Comparison of ENCODE assay signal across 8 cellular contexts in genomic region chr12:120971299-120972180, GRCh38. TPM values are rescaled to one million over a fixed set of nuclear protein-coding genes. Genes with fewer than 3 reads are reported as not detected.
DNase-seq lines count a peak whose midpoint lies in the region; ATAC-seq and TF ChIP-seq lines count a peak whose summit lies in the region.

No MANE protein-coding gene starts in this region.

- no peaks in the 10 kb centered on the region for H3K27me3 Mint-ChIP-seq in activated naive CD4-positive, alpha-beta T cell treated with anti-CD3 and anti-CD28 coated beads for 36 hours (ENCODE audit: low read depth)

- no peak overlapping the region for H3K4me3 Mint-ChIP-seq in activated naive CD4-positive, alpha-beta T cell treated with anti-CD3 and anti-CD28 coated beads for 36 hours

- H3K27ac ChIP-seq in psoas muscle, result no peak overlapping the region

- peaks cover 4% of the 10 kb centered on the region for H3K4me1 Mint-ChIP-seq in activated naive CD4-positive, alpha-beta T cell treated with anti-CD3 and anti-CD28 coated beads for 36 hours (ENCODE audit: low read depth)

- H3K36me3 ChIP-seq in NT2/D1 (ENCODE audit: insufficient read depth, insufficient read length, low read length) (no peaks in the 10 kb centered on the region), psoas muscle (ENCODE audit: insufficient read depth in 1 of 2, low read depth in 1 of 2) (no peaks in the 10 kb centered on the region)

- H3K27ac Mint-ChIP-seq in activated naive CD4-positive, alpha-beta T cell treated with anti-CD3 and anti-CD28 coated beads for 36 hours, result no peak overlapping the region

- 40 to 43% (median 41%) methylated on average over 13 of the region's 13 CpGs for WGBS in psoas muscle, 3 donors

- TF ChIP-seq CTCF in psoas muscle (IDR thresholded peaks at IDR 0.05), result peak; percentile 76

- ATAC-seq in psoas muscle, result peak; percentile 66 to 91 (median 80)
- no peak for ATAC-seq in HG03378 (IDR thresholded peaks at IDR 0.05; ENCODE audit: unreplicated experiment)
- ATAC-seq in GM21717 (IDR thresholded peaks at IDR 0.05; ENCODE audit: unreplicated experiment), result no peak

- H3K36me3 Mint-ChIP-seq in activated naive CD4-positive, alpha-beta T cell treated with anti-CD3 and anti-CD28 coated beads for 36 hours (ENCODE audit: low read depth), result no peaks in the 10 kb centered on the region

- H3K9ac ChIP-seq in NT2/D1 (ENCODE audit: insufficient read length, low read depth), result no peak overlapping the region

- CTCF ChIA-PET in activated naive CD4-positive, alpha-beta T cell treated with anti-CD3 and anti-CD28 coated beads for 36 hours (lab: Charles Lee), result interaction anchor here (0.5 to 3.8 kb wide), 50 partner anchors 9 to 1130 kb away, joined by 3 to 48 read pairs (median 4); partner anchors contain the start of gene SPPL3

- H3K4me3 ChIP-seq in NT2/D1 (ENCODE audit: insufficient read length, low read depth), result no peak overlapping the region
- no peak overlapping the region for H3K4me3 ChIP-seq in psoas muscle

- H3K9me3 Mint-ChIP-seq in activated naive CD4-positive, alpha-beta T cell treated with anti-CD3 and anti-CD28 coated beads for 36 hours, result no peaks in the 10 kb centered on the region

- H3K9me3 ChIP-seq in NT2/D1 (ENCODE audit: insufficient read depth, low read length) (no peaks in the 10 kb centered on the region), psoas muscle (no peaks in the 10 kb centered on the region)

- intact Hi-C loops in activated naive CD4-positive, alpha-beta T cell treated with anti-CD3 and anti-CD28 coated beads for 36 hours (cut with micrococcal nuclease), result loop anchor here (1.0 to 5.0 kb wide), 9 partner anchors 27 to 388 kb away; partner anchors contain the start of genes ACADS and SPPL3
- intact Hi-C loops in head of caudate nucleus (cut with DNase I) (loop anchor here (5.0 kb wide), 1 partner anchor 324 kb away; no protein-coding TSS in a partner anchor), psoas muscle (cut with DNase I) (loop anchor here (2.0 to 5.0 kb wide), 7 partner anchors 114 to 384 kb away; partner anchors contain the start of genes ACADS (in 2 of the 2) and UNC119B (in 2 of the 2))

- peaks cover 6% of the 10 kb centered on the region for H3K4me1 ChIP-seq in NT2/D1 (ENCODE audit: insufficient read depth, insufficient read length)
- H3K4me1 ChIP-seq in psoas muscle, result no peaks in the 10 kb centered on the region

- DNase-seq in EL (peak; percentile 59), HS-5 (ENCODE audit: low read depth) (peak; percentile 33), NT2/D1 (ENCODE audit: low read depth, low spot score) (peak; percentile 43), head of caudate nucleus (peak in 23 of 42 donors; percentile 11 to 72 (median 43)), psoas muscle (no peak)
- peak; percentile 62 for DNase-seq in activated naive CD4-positive, alpha-beta T cell treated with anti-CD3 and anti-CD28 coated beads for 36 hours

- H3K27me3 ChIP-seq in NT2/D1 (ENCODE audit: insufficient read depth, insufficient read length) (no peaks in the 10 kb centered on the region), psoas muscle (ENCODE audit: insufficient read depth in 3 of 3, low read length in 2 of 3) (no peaks in the 10 kb centered on the region)

RNA-seq across cellular contexts. Expression of gene HNF1A, which starts 6.8 kb away (rescaled TPM):
- not detected for total RNA-seq in activated naive CD4-positive, alpha-beta T cell treated with anti-CD3 and anti-CD28 coated beads for 36 hours
- total RNA-seq in psoas muscle, result not detected
- polyA plus RNA-seq in psoas muscle, result under 1 TPM in 2 of 3 donors, not detected in 1; 0.07 to 0.18 TPM

RNA-seq across cellular contexts. Expression of gene C12orf43, which starts 44.7 kb away (rescaled TPM):
- total RNA-seq in activated naive CD4-positive, alpha-beta T cell treated with anti-CD3 and anti-CD28 coated beads for 36 hours, result 10 to 100 TPM; 14.1 to 15.0 TPM
- total RNA-seq in psoas muscle, result 1 to 10 TPM; 5.0 to 9.5 (median 6.4) TPM
- polyA plus RNA-seq in psoas muscle, result 10 to 100 TPM in 2 of 3 donors, 1 to 10 TPM in 1; 8.0 to 19.4 (median 15.0) TPM

Comparison
In these comparisons a context has a peak if more than half of its experiments do, and no peak if none do; other contexts are left out.
1. DNase-seq: peak in EL (single experiment), HS-5 (single experiment), NT2/D1 (single experiment), activated naive CD4-positive, alpha-beta T cell treated with anti-CD3 and anti-CD28 coated beads for 36 hours (single experiment) and head of caudate nucleus (23 of 42); none in psoas muscle (0 of 2).
2. ATAC-seq: peak in psoas muscle (4 of 4); none in HG03378 (single experiment) and GM21717 (single experiment).